Comparison of ENCODE assay signal across 1 cellular context in the genomic region with DNA sequence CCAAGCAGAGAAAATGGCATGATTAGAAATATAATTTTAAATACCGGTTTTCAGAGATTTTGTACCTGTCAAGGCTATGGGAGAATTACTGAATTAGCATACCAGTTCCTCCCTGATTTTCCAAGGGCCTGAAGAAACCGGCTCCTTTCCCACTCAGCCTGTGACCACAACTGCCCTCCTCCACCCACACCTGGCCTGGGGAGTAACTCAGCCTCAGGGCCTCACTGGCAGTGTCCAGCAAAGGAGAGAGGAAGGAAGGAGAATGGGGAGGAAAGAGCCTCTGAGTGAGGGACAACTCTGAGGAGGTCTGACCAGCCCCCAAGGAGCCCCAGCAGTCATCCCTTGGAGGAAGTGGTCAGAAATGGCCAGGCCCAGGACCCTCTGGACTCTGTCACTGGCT.
TF ChIP-seq lines count a peak whose summit lies in the region.

No MANE protein-coding gene starts in this region.

TF ChIP-seq in GM23338, 12 proteins besides CTCF, POLR2A, EP300 and RAD21 (continued from another document):
- no peak for TF ChIP-seq ZNF462 (CRISPR knock-in tag; IDR thresholded peaks at IDR 0.05)
- TF ChIP-seq NANOG (IDR thresholded peaks at IDR 0.05; ENCODE audit: borderline replicate concordance), result no peak
- TF ChIP-seq, protein P1, sequence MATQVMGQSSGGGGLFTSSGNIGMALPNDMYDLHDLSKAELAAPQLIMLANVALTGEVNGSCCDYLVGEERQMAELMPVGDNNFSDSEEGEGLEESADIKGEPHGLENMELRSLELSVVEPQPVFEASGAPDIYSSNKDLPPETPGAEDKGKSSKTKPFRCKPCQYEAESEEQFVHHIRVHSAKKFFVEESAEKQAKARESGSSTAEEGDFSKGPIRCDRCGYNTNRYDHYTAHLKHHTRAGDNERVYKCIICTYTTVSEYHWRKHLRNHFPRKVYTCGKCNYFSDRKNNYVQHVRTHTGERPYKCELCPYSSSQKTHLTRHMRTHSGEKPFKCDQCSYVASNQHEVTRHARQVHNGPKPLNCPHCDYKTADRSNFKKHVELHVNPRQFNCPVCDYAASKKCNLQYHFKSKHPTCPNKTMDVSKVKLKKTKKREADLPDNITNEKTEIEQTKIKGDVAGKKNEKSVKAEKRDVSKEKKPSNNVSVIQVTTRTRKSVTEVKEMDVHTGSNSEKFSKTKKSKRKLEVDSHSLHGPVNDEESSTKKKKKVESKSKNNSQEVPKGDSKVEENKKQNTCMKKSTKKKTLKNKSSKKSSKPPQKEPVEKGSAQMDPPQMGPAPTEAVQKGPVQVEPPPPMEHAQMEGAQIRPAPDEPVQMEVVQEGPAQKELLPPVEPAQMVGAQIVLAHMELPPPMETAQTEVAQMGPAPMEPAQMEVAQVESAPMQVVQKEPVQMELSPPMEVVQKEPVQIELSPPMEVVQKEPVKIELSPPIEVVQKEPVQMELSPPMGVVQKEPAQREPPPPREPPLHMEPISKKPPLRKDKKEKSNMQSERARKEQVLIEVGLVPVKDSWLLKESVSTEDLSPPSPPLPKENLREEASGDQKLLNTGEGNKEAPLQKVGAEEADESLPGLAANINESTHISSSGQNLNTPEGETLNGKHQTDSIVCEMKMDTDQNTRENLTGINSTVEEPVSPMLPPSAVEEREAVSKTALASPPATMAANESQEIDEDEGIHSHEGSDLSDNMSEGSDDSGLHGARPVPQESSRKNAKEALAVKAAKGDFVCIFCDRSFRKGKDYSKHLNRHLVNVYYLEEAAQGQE (IDR thresholded peaks at IDR 0.05; ENCODE audit: unreplicated experiment), result no peak
- no peak for TF ChIP-seq EZH2 (IDR thresholded peaks at IDR 0.05; ENCODE audit: low read depth, unreplicated experiment)
